8 cellular contexts compared by ENCODE assay signal in the genomic region with DNA sequence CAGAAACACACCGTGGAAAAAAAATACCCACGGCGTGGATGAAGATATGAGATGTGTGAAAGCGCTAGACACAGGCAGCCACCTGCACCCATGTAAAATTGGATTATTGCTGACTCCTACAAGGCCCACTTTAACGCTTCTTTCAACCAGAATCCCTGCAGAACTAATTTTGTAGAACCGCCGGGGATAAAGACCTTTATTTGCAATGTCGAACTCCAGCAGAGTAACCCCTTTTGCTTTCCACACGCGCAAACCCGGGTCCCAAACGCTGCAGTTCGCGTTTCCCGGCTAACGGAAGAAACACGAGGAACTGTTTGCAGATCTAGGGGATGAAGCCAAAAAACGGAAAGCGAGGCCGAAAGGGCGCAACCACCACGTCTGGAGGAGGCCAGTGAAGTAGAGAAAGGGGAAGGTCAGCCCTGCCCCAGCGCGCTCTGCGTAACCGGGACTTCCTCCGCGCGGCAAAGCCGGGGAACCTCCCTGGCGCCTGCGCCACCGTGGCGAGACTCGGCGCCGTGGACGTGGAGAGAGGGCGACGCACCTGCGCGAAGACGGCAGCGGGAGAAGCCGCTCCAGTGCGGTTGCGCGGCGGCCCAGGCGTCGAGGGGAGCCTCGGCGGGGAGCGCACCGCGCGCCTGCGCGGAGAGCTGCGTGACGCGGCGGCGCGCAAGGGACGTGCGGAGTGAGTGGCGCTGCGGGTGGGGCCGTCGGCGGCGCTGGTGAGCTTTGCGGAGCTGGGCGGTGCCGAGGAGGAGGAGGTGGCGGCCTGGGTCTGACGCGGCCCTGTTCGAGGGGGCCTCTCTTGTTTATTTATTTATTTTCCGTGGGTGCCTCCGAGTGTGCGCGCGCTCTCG. TPM values are rescaled to one million over a fixed set of nuclear protein-coding genes. Genes with fewer than 3 reads are reported as not detected.
DNase-seq lines count a peak whose midpoint lies in the region; ATAC-seq and TF ChIP-seq lines count a peak whose summit lies in the region.

A gene (plus strand): TSS at position 729 of the 854 bp plus-strand sequence. CDS start 295 bp downstream, outside the sequence.

- peak; percentile 93 for TF ChIP-seq POLR2A in transverse colon (IDR thresholded peaks at IDR 0.05)

- peak within 1 kb of the TSS; percentile 91 for H3K18ac ChIP-seq in trophoblast cell (ENCODE audit: low read length)

- H2BK12ac ChIP-seq in trophoblast cell (ENCODE audit: low read length): peak within 1 kb of the TSS; percentile 12

- ATAC-seq in HG02759 (IDR thresholded peaks at IDR 0.05; ENCODE audit: unreplicated experiment) (peak; percentile 89), Right ventricle myocardium superior (ENCODE audit: poor library complexity) (peak; percentile 97)

- peak within 1 kb of the TSS; percentile 100 for H3K4ac ChIP-seq in trophoblast cell (ENCODE audit: low read depth, low read length)

- peaks cover 20% of the 10 kb centered on the region for H3K79me1 ChIP-seq in trophoblast cell (ENCODE audit: low read length)

- H4K12ac ChIP-seq in trophoblast cell (ENCODE audit: low read depth, low read length): peak within 1 kb of the TSS; percentile 97

- H3K79me2 ChIP-seq in SU-DHL-6 (ENCODE audit: insufficient read depth, low read length) (peaks cover 44% of the 10 kb centered on the region), trophoblast cell (ENCODE audit: control insufficient read depth, insufficient read depth, low read length, poor library complexity) (peaks cover 13% of the 10 kb centered on the region)

- peak within 1 kb of the TSS; percentile 93 for H4K8ac ChIP-seq in trophoblast cell (ENCODE audit: low read depth, low read length)

- H3K27me3 ChIP-seq in SU-DHL-6 (ENCODE audit: low read length) (no peaks in the 10 kb centered on the region), trophoblast cell (ENCODE audit: insufficient read depth, low read length) (no peaks in the 10 kb centered on the region), transverse colon (no peaks in the 10 kb centered on the region)

- H3K4me1 ChIP-seq in trophoblast cell (ENCODE audit: control insufficient read depth in 1 of 2, insufficient read depth in 2 of 2, low read length in 2 of 2) (peaks cover 0 to 4% of the 10 kb centered on the region in 2 experiments), transverse colon (peaks cover 11 to 72% (median 38%) of the 10 kb centered on the region in 4 donors)

- peak within 1 kb of the TSS; percentile 82 for H3K4me3 ChIP-seq in SU-DHL-6 (ENCODE audit: insufficient read depth, low read length, poor library complexity, severe bottlenecking)
- H3K4me3 ChIP-seq in trophoblast cell (ENCODE audit: low read depth, low read length): peak within 1 kb of the TSS; percentile 99
- peak within 1 kb of the TSS; percentile 86 to 97 (median 91) for H3K4me3 ChIP-seq in transverse colon

- intact Hi-C loops in Right ventricle myocardium superior (cut with DNase I) (loop anchor here (5.0 to 10.0 kb wide), 3 partner anchors 69 to 159 kb away; no protein-coding TSS in a partner anchor), transverse colon (cut with DNase I; ENCODE audit: low total_unique reads) (loop anchor here (5.0 kb wide), 1 partner anchor 89 kb away; no protein-coding TSS in a partner anchor)

- in situ Hi-C loops in transverse colon (cut with MboI; ENCODE audit: low pct_ligation_motif_present in 1 of 4, low pct_unique_long_range_greater_than_20kb in 1 of 4, low sequenced_read_pairs in 3 of 4): loop anchor here in 3 of 4 donors (10.0 kb wide), 3 partner anchors 87 to 157 kb away; no protein-coding TSS in a partner anchor

- peak within 1 kb of the TSS; percentile 92 for H2BK120ac ChIP-seq in trophoblast cell (ENCODE audit: insufficient read depth, low read length, poor library complexity)

- H2AK5ac ChIP-seq in trophoblast cell (ENCODE audit: low read length): peak within 1 kb of the TSS; percentile 54

- H3K36me3 ChIP-seq in SU-DHL-6 (ENCODE audit: low read length): no peaks in the 10 kb centered on the region; the same call in 1 of the 2 replicates
- peaks cover 0 to 3% of the 10 kb centered on the region in 2 experiments for H3K36me3 ChIP-seq in trophoblast cell (ENCODE audit: control insufficient read depth in 1 of 2, insufficient read depth in 2 of 2, low read length in 2 of 2)
- H3K36me3 ChIP-seq in transverse colon: no peaks in the 10 kb centered on the region

- peak within 1 kb of the TSS; percentile 69 for H3K23ac ChIP-seq in trophoblast cell (ENCODE audit: low read length)

- H3K4me2 ChIP-seq in SU-DHL-6 (ENCODE audit: low read depth, low read length, poor library complexity, severe bottlenecking): peak within 1 kb of the TSS; percentile 92
- peak within 1 kb of the TSS; percentile 72 for H3K4me2 ChIP-seq in trophoblast cell (ENCODE audit: low read length)

- no peaks in the 10 kb centered on the region for H3K9me2 ChIP-seq in SU-DHL-6 (replicated peaks; ENCODE audit: insufficient read depth, low read length)

- peak within 1 kb of the TSS; percentile 97 for H2BK5ac ChIP-seq in trophoblast cell (ENCODE audit: low read depth, low read length, poor library complexity)

- H2AFZ ChIP-seq in SU-DHL-6 (ENCODE audit: low read depth, low read length, severe bottlenecking): peak within 1 kb of the TSS; percentile 91
- peak within 1 kb of the TSS; percentile 68 for H2AFZ ChIP-seq in trophoblast cell (ENCODE audit: insufficient read depth, low read length, poor library complexity)

- H3K9me3 ChIP-seq in SU-DHL-6 (ENCODE audit: insufficient read depth, low read length) (no peaks in the 10 kb centered on the region), trophoblast cell (ENCODE audit: insufficient read depth, low read depth, low read length) (no peaks in the 10 kb centered on the region), transverse colon (no peaks in the 10 kb centered on the region)

- H3K27ac ChIP-seq in SU-DHL-6 (ENCODE audit: low read depth, low read length) (peak within 1 kb of the TSS; percentile 82), trophoblast cell (ENCODE audit: low read depth, low read length) (peak within 1 kb of the TSS; percentile 100), transverse colon (peak within 1 kb of the TSS; percentile 99)

- no peak for TF ChIP-seq EP300 in transverse colon (IDR thresholded peaks at IDR 0.05; ENCODE audit: low read depth)

- H3K14ac ChIP-seq in trophoblast cell (ENCODE audit: low read length): peak within 1 kb of the TSS; percentile 96

- peaks cover 19% of the 10 kb centered on the region; the same call in 1 of the 2 replicates for H4K20me1 ChIP-seq in SU-DHL-6 (ENCODE audit: low read depth, low read length)

- H3K9ac ChIP-seq in SU-DHL-6 (ENCODE audit: low read length) (peak within 1 kb of the TSS; percentile 98), trophoblast cell (ENCODE audit: low read length) (peak within 1 kb of the TSS; percentile 100)

- WGBS in trophoblast cell (ENCODE audit: extremely low coverage, insufficient coverage, insufficient read length): no CpG with 5 or more reads among the region's 86 CpGs
- WGBS in transverse colon (ENCODE audit: low coverage in 1 of 2), 2 donors: 0 to 1% methylated on average over 16 to 70 of the region's 86 CpGs

- peak within 1 kb of the TSS; percentile 99 for H4K91ac ChIP-seq in trophoblast cell (ENCODE audit: low read depth, low read length)

- DNase-seq in NCI-H128 (lab: John Stamatoyannopoulos, UW; ENCODE audit: unreplicated experiment): peak; percentile 88
- DNase-seq in activated naive CD8-positive, alpha-beta T cell treated with anti-CD3 and anti-CD28 coated beads, Interleukin-2, amount 50 U/mL, for 16 hours (ENCODE audit: low read depth, low spot score): peak; percentile 88
- DNase-seq in Right ventricle myocardium superior: peak; percentile 97
- peak; percentile 98 to 99 for DNase-seq in trophoblast cell
- peak; percentile 97 for DNase-seq in transverse colon

- peaks cover 13% of the 10 kb centered on the region for H3F3A ChIP-seq in SU-DHL-6 (ENCODE audit: insufficient read depth)

- TF ChIP-seq CTCF in GM12873 (IDR thresholded peaks at IDR 0.05; ENCODE audit: insufficient read depth, low read depth, low read length, missing control alignments) (peak; percentile 31), SU-DHL-6 (IDR thresholded peaks at IDR 0.05; ENCODE audit: insufficient read depth, low read length, poor library complexity, severe bottlenecking) (no peak), transverse colon (IDR thresholded peaks at IDR 0.05) (peak in 3 of 5 experiments; percentile 7 to 51 (median 34))

RNA-seq across cellular contexts. Expression of the gene that starts here (rescaled TPM):
- total RNA-seq in Right ventricle myocardium superior (429 TPM), transverse colon (100 to 1,000 TPM; 132 to 245 (median 192) TPM)
- polyA plus RNA-seq in trophoblast cell (2013): 286 and 295 TPM in 2 replicates

Comparison
In these comparisons a context has a peak if more than half of its experiments do, and no peak if none do; other contexts are left out.
1. Peak in every context shown above with its lines: DNase-seq, ATAC-seq, H3K4me3 ChIP-seq and H3K27ac ChIP-seq.